Comparison of ENCODE assay signal across 24 cellular contexts in the genomic region with DNA sequence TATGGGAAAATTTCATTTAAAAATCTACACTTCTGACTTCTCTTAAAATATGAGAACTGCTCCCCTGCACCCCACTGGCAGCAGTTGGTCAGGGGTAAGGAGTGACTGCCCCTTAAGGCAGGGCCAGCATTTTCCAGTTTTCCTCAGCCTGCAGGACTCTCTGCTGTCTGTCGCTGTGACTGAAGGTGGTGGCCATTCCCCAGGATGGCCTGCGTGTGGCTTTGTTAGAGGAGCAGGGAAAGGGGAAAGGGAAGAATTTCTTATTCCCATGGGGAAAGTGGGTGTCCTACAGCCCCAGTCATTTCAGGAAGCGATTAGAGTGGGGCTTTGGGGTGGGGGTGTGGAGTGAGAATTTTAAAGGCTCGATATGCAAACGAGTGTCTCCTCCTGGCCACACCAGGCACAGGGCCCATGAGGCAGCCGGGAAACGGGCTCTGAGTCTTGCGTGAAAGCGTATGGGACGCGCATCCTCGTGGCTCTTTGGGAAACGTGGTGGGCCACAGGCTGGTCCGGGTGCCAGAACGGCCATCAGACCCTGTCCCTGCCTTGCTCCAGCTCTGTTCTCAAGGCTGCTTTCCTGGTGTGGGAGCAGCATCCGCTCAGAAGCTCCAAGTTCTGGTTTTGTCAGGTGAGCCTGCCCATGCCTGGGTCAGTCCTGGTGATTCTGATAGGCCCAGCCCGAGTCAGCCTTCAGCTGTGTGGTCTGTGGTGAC. TPM values are rescaled to one million over a fixed set of nuclear protein-coding genes. Genes with fewer than 3 reads are reported as not detected.
DNase-seq lines count a peak whose midpoint lies in the region; ATAC-seq and TF ChIP-seq lines count a peak whose summit lies in the region.
"Had no signal": no experiment of that assay in that cellular context is flagged by ENCODE, and none has a peak within 500 bp of the region (broad histone marks: within the 10 kb centered on the region; RNA-seq: fewer than 3 reads in every experiment).

No MANE protein-coding gene starts in this region.

- no peaks in the 10 kb centered on the region for H3K79me2 ChIP-seq in neural progenitor cell (ENCODE audit: low read depth)

- peak; percentile 33 for DNase-seq in activated CD8-positive, alpha-beta memory T cell treated with anti-CD3 and anti-CD28 coated beads for 24 hours
- no peak for DNase-seq in activated CD8-positive, alpha-beta memory T cell treated with anti-CD3 and anti-CD28 coated beads, Interleukin-2, amount 50 U/mL, for 48 hours
- peak; percentile 26 for DNase-seq in NCI-H526 treated with DMSO at 0.1 percent for 48 hours (lab: John Stamatoyannopoulos, UW)
- DNase-seq in neural progenitor cell (ENCODE audit: low spot score), result no peak
- DNase-seq in HFFc6, result no peak
- no peak for DNase-seq in psoas muscle
- DNase-seq in SIG-M5 (lab: John Stamatoyannopoulos, UW), result no peak
- DNase-seq: AML-193; CD4-positive, CD25-positive, alpha-beta regulatory T cell; COR-L47; GDM1; GOT3; KBM-7; NCI-H1105; NCI-H1694; NCI-H2081 treated with DMSO at 0.1 percent for 48 hours; NCI-H446 treated with DMSO at 0.1 percent for 48 hours; NCI-H748 treated with DMSO at 0.1 percent for 48 hours; NK-92 treated with Interleukin-12 subunit alpha and Interleukin-12 subunit beta, amount 100 ng/mL, for 24 hours; OCI-M1; SHP77 treated with DMSO at 0.1 percent for 48 hours had no signal

- intact Hi-C loops in dendritic cell treated with granulocyte-macrophage colony-stimulating factor and Interleukin-4, amounts not matched to agents 40 ng/mL and 50 ng/mL, for 4 days (cut with micrococcal nuclease), result no loop called here
- intact Hi-C loops in psoas muscle (cut with DNase I), result no loop called here

- H3K27me3 Mint-ChIP-seq in dendritic cell treated with granulocyte-macrophage colony-stimulating factor and Interleukin-4, amounts not matched to agents 40 ng/mL and 50 ng/mL, for 4 days, result no peaks in the 10 kb centered on the region
- peaks cover 14% of the 10 kb centered on the region for H3K27me3 Mint-ChIP-seq in neural progenitor cell (ENCODE audit: insufficient read depth, low read depth)
- H3K27me3 Mint-ChIP-seq in HFFc6 (ENCODE audit: insufficient read depth), result no peaks in the 10 kb centered on the region; the same call in 1 of the 2 replicates

- no peak overlapping the region for H3K9ac ChIP-seq in neural progenitor cell

- H4K20me1 ChIP-seq in neural progenitor cell (ENCODE audit: low read depth), result no peaks in the 10 kb centered on the region

- no peaks in the 10 kb centered on the region for H3K27me3 ChIP-seq in neural progenitor cell
- H3K27me3 ChIP-seq in psoas muscle (ENCODE audit: insufficient read depth in 3 of 3, low read length in 2 of 3), result no peaks in the 10 kb centered on the region

- no peak for ATAC-seq in psoas muscle

- no peaks in the 10 kb centered on the region for H3F3A ChIP-seq in neural progenitor cell (ENCODE audit: low read depth)

- no peaks in the 10 kb centered on the region for H3K9me3 Mint-ChIP-seq in dendritic cell treated with granulocyte-macrophage colony-stimulating factor and Interleukin-4, amounts not matched to agents 40 ng/mL and 50 ng/mL, for 4 days
- H3K9me3 Mint-ChIP-seq in neural progenitor cell, result no peaks in the 10 kb centered on the region
- peaks cover 41% of the 10 kb centered on the region for H3K9me3 Mint-ChIP-seq in HFFc6
- H3K9me3 Mint-ChIP-seq: CD4-positive, CD25-positive, alpha-beta regulatory T cell had no signal

- H3K36me3 ChIP-seq in neural progenitor cell, result no peaks in the 10 kb centered on the region
- H3K36me3 ChIP-seq in psoas muscle (ENCODE audit: insufficient read depth in 1 of 2, low read depth in 1 of 2), result peaks cover 0 to 3% of the 10 kb centered on the region in 2 donors

- H3K27ac ChIP-seq in neural progenitor cell, result no peak overlapping the region
- H3K27ac ChIP-seq in psoas muscle, result no peak overlapping the region
- H3K27ac ChIP-seq: 22Rv1 had no signal

- peak overlapping the region; percentile 93 for H2AFZ ChIP-seq in neural progenitor cell (replicated peaks)

- H3K4me1 ChIP-seq in neural progenitor cell (no peaks in the 10 kb centered on the region), psoas muscle (no peaks in the 10 kb centered on the region)

- TF ChIP-seq CTCF in neural progenitor cell (IDR thresholded peaks at IDR 0.05) (no peak), HFFc6 (IDR thresholded peaks at IDR 0.05) (no peak), psoas muscle (IDR thresholded peaks at IDR 0.05) (no peak)

- H3K4me3 Mint-ChIP-seq in dendritic cell treated with granulocyte-macrophage colony-stimulating factor and Interleukin-4, amounts not matched to agents 40 ng/mL and 50 ng/mL, for 4 days, result no peak overlapping the region
- no peak overlapping the region for H3K4me3 Mint-ChIP-seq in neural progenitor cell
- H3K4me3 Mint-ChIP-seq in HFFc6, result no peak overlapping the region
- H3K4me3 Mint-ChIP-seq: CD4-positive, CD25-positive, alpha-beta regulatory T cell had no signal

- no peaks in the 10 kb centered on the region for H3K36me3 Mint-ChIP-seq in dendritic cell treated with granulocyte-macrophage colony-stimulating factor and Interleukin-4, amounts not matched to agents 40 ng/mL and 50 ng/mL, for 4 days (ENCODE audit: low read depth)
- H3K36me3 Mint-ChIP-seq in neural progenitor cell (no peaks in the 10 kb centered on the region), HFFc6 (ENCODE audit: low read depth) (no peaks in the 10 kb centered on the region)
- H3K36me3 Mint-ChIP-seq: CD4-positive, CD25-positive, alpha-beta regulatory T cell had no signal

- H3K9me3 ChIP-seq in neural progenitor cell (ENCODE audit: low read depth) (no peaks in the 10 kb centered on the region), psoas muscle (no peaks in the 10 kb centered on the region)

- H3K27ac Mint-ChIP-seq in dendritic cell treated with granulocyte-macrophage colony-stimulating factor and Interleukin-4, amounts not matched to agents 40 ng/mL and 50 ng/mL, for 4 days, result peak overlapping the region; percentile 20
- peak overlapping the region; percentile 38 for H3K27ac Mint-ChIP-seq in neural progenitor cell
- no peak overlapping the region for H3K27ac Mint-ChIP-seq in HFFc6

- no peak overlapping the region for H3K4me2 ChIP-seq in neural progenitor cell

- WGBS in psoas muscle, 3 donors, result 86 to 89% (median 86%) methylated on average over 17 of the region's 17 CpGs

- no peak overlapping the region for H3K4me3 ChIP-seq in neural progenitor cell
- no peak overlapping the region for H3K4me3 ChIP-seq in psoas muscle

- peaks cover 60% of the 10 kb centered on the region for H3K4me1 Mint-ChIP-seq in dendritic cell treated with granulocyte-macrophage colony-stimulating factor and Interleukin-4, amounts not matched to agents 40 ng/mL and 50 ng/mL, for 4 days (ENCODE audit: low read depth)
- H3K4me1 Mint-ChIP-seq in neural progenitor cell (peaks cover 13% of the 10 kb centered on the region), HFFc6 (ENCODE audit: low read depth) (no peaks in the 10 kb centered on the region)

RNA-seq across cellular contexts. Expression of a gene that starts 23.5 kb away (rescaled TPM):
- 0.40 TPM in 1 of 2 replicates, not detected in the other for total RNA-seq in neural progenitor cell (ENCODE audit: low replicate concordance)
- total RNA-seq in HFFc6 (2021; fragmentation: NEBNext Ultra II Directional; extraction: Animal tissue kit (Norgen Biotek cat#: 25700)), result not detected
- total RNA-seq in psoas muscle, result 10 to 100 TPM in 2 of 4 donors, 1 to 10 TPM in 2; 2.1 to 11.6 (median 9.4) TPM
- polyA plus RNA-seq in psoas muscle, result 1 to 10 TPM; 3.2 to 3.6 (median 3.3) TPM
- total RNA-seq: CD4-positive, CD25-positive, alpha-beta regulatory T cell; RPMI7951 had no signal

Comparison
In these comparisons a context has a peak if more than half of its experiments do, and no peak if none do; other contexts are left out.
1. DNase-seq: peak in activated CD8-positive, alpha-beta memory T cell treated with anti-CD3 and anti-CD28 coated beads for 24 hours (single experiment) and NCI-H526 treated with DMSO at 0.1 percent for 48 hours (single experiment); none in activated CD8-positive, alpha-beta memory T cell treated with anti-CD3 and anti-CD28 coated beads, Interleukin-2, amount 50 U/mL, for 48 hours (single experiment), neural progenitor cell (single experiment), HFFc6 (single experiment), psoas muscle (0 of 2) and SIG-M5 (single experiment).